ENCODE assay signal across 2 cellular contexts in genomic region chrX:16640823-16641222, GRCh38.
TF ChIP-seq lines count a peak whose summit lies in the region.

No MANE protein-coding gene starts in this region.

TF ChIP-seq in endothelial cell of umbilical vein, 7 proteins besides CTCF, POLR2A, EP300 and RAD21:
- no peak for TF ChIP-seq JUN (IDR thresholded peaks at IDR 0.05; ENCODE audit: borderline replicate concordance, insufficient read depth, insufficient read length, low read depth)
- TF ChIP-seq FOS (IDR thresholded peaks at IDR 0.05; ENCODE audit: borderline replicate concordance, insufficient read depth, low read length), result no peak
- no peak for TF ChIP-seq MAX (IDR thresholded peaks at IDR 0.05; ENCODE audit: insufficient read depth, insufficient read length)
- no peak for TF ChIP-seq MYC (IDR thresholded peaks at IDR 0.05; ENCODE audit: low read depth, low read length)
- TF ChIP-seq GATA2 (IDR thresholded peaks at IDR 0.05; ENCODE audit: insufficient read depth, insufficient read length, low read depth, low read length), result no peak
- no peak for TF ChIP-seq EZH2 (IDR thresholded peaks at IDR 0.05; ENCODE audit: borderline replicate concordance, low read depth, low read length, severe bottlenecking)
- TF ChIP-seq POLR2AphosphoS5 (IDR thresholded peaks at IDR 0.05; ENCODE audit: insufficient read depth, low read depth, low read length), result no peak
TF ChIP-seq in endothelial cell of umbilical vein: peak in this region for 0.

TF ChIP-seq in HepG2, 621 proteins besides CTCF, POLR2A, EP300 and RAD21:
- no peak for TF ChIP-seq RARG (CRISPR knock-in tag; IDR thresholded peaks at IDR 0.05; ENCODE audit: low read depth)
- no peak for TF ChIP-seq ZFP36L2 (CRISPR knock-in tag; IDR thresholded peaks at IDR 0.05)
- no peak for TF ChIP-seq HIVEP1 (CRISPR knock-in tag; IDR thresholded peaks at IDR 0.05)
- TF ChIP-seq STAT6 (CRISPR knock-in tag; IDR thresholded peaks at IDR 0.05; ENCODE audit: borderline replicate concordance), result no peak
- no peak for TF ChIP-seq NKX3-1 (CRISPR knock-in tag; IDR thresholded peaks at IDR 0.05)
- TF ChIP-seq STAT5B (CRISPR knock-in tag; IDR thresholded peaks at IDR 0.05), result no peak
- TF ChIP-seq ELF4 (CRISPR knock-in tag; IDR thresholded peaks at IDR 0.05; ENCODE audit: borderline replicate concordance), result no peak
- no peak for TF ChIP-seq ZSCAN22 (CRISPR knock-in tag; IDR thresholded peaks at IDR 0.05)
- TF ChIP-seq ZNF816 (CRISPR knock-in tag; IDR thresholded peaks at IDR 0.05; ENCODE audit: borderline replicate concordance), result no peak
- no peak for TF ChIP-seq ZNF800 (CRISPR knock-in tag; IDR thresholded peaks at IDR 0.05)
- no peak for TF ChIP-seq TGIF2 (CRISPR knock-in tag; IDR thresholded peaks at IDR 0.05)
- no peak for TF ChIP-seq KMT2A (CRISPR knock-in tag; IDR thresholded peaks at IDR 0.05)
- TF ChIP-seq ZNF274 (CRISPR knock-in tag; IDR thresholded peaks at IDR 0.05), result no peak
- TF ChIP-seq HNRNPK (IDR thresholded peaks at IDR 0.05; ENCODE audit: low read depth, low read length, poor library complexity, severe bottlenecking), result no peak
- no peak for TF ChIP-seq ZNF432 (CRISPR knock-in tag; IDR thresholded peaks at IDR 0.05; ENCODE audit: borderline replicate concordance)
- no peak for TF ChIP-seq ZNF720 (CRISPR knock-in tag; IDR thresholded peaks at IDR 0.05)
- TF ChIP-seq ZMYM2 (CRISPR knock-in tag; IDR thresholded peaks at IDR 0.05), result no peak
- no peak for TF ChIP-seq ZNF30 (CRISPR knock-in tag; IDR thresholded peaks at IDR 0.05)
- no peak for TF ChIP-seq RBM22 (optimal IDR thresholded peaks at IDR 0.05; ENCODE audit: low read length)
- no peak for TF ChIP-seq PRDM4 (CRISPR knock-in tag; IDR thresholded peaks at IDR 0.05; ENCODE audit: borderline replicate concordance)
